ENCODE assay signal across 24 cellular contexts in genomic region chr17:9843152-9844010, GRCh38. TPM values are rescaled to one million over a fixed set of nuclear protein-coding genes. Genes with fewer than 3 reads are reported as not detected.
DNase-seq lines count a peak whose midpoint lies in the region; TF ChIP-seq lines count a peak whose summit lies in the region.
"Had no signal": no experiment of that assay in that cellular context is flagged by ENCODE, and none has a peak within 500 bp of the region (broad histone marks: within the 10 kb centered on the region; RNA-seq: fewer than 3 reads in every experiment).

No MANE protein-coding gene starts in this region.

- H3K27ac ChIP-seq in stomach smooth muscle (ENCODE audit: low read length), result peak overlapping the region; percentile 88
- H3K27ac ChIP-seq: foreskin keratinocyte had no signal

- no peaks in the 10 kb centered on the region for H3K9me3 ChIP-seq in stomach smooth muscle (ENCODE audit: control insufficient read depth in 2 of 2, low read length in 2 of 2)

- H3K9ac ChIP-seq in stomach smooth muscle (ENCODE audit: low read length in 2 of 2), result no peak overlapping the region

- H3K4me1 ChIP-seq in stomach smooth muscle (ENCODE audit: control insufficient read depth, insufficient read depth, low read length), result peaks cover 33% of the 10 kb centered on the region
- H3K4me1 ChIP-seq: foreskin keratinocyte had no signal

- TF ChIP-seq CTCF in choroid plexus epithelial cell (conservative IDR thresholded peaks at IDR 0.05; ENCODE audit: low read depth, low read length), result no peak

- peak; percentile 34 for DNase-seq in M059J (ENCODE audit: low read depth)
- peak; percentile 43 for DNase-seq in choroid plexus epithelial cell (ENCODE audit: low read depth)
- DNase-seq in islet precursor cell, result peak; percentile 41
- DNase-seq in anterior cingulate cortex (lab: John Stamatoyannopoulos, UW), result no peak
- no peak for DNase-seq in NCI-H1105 treated with DMSO at 0.1 percent for 48 hours (lab: John Stamatoyannopoulos, UW)
- no peak for DNase-seq in activated CD4-positive, alpha-beta T cell treated with anti-CD3 and anti-CD28 coated beads for 1 hour
- DNase-seq: activated naive CD4-positive, alpha-beta T cell treated with anti-CD3 and anti-CD28 coated beads, Interleukin-2, amount 50 U/mL, for 16 hours; activated T-cell treated with anti-CD3 and anti-CD28 coated beads, Interleukin-2, amount 50 U/mL, for 72 hours; CD8-positive, alpha-beta memory T cell; cortex of kidney; DMS79; foreskin keratinocyte; H7; kidney; NCI-H2029; NCI-H446; stimulated activated CD4-positive, alpha-beta T cell treated with anti-CD3 and anti-CD28 coated beads, Interleukin-1b, Interleukin-23, amount 100 ng/mL, for 48 hours; stimulated activated naive B cell treated with anti-CD40 and anti-IgM and Interleukin-4, amounts not matched to agents 10 μg/mL and 1 μg/mL and 100 μg/mL, for 72 hours; trophoblast cell had no signal

- H3K36me3 ChIP-seq in stomach smooth muscle (ENCODE audit: control insufficient read depth in 2 of 2, insufficient read depth in 2 of 2, low read length in 2 of 2), result no peaks in the 10 kb centered on the region

- H3K27me3 ChIP-seq in stomach smooth muscle (ENCODE audit: control insufficient read depth in 1 of 2, insufficient read depth in 2 of 2, low read length in 2 of 2), result no peaks in the 10 kb centered on the region
- H3K27me3 ChIP-seq: foreskin keratinocyte had no signal

- H3K4me3 ChIP-seq in choroid plexus epithelial cell (ENCODE audit: low read depth, low read length), result no peak overlapping the region
- no peak overlapping the region for H3K4me3 ChIP-seq in stomach smooth muscle (ENCODE audit: low read length in 2 of 2)
- H3K4me3 ChIP-seq: K562 had no signal

RNA-seq across cellular contexts. Expression of gene GLP2R, which starts 17.7 kb away (rescaled TPM):
- total RNA-seq in M059J (2014; rRNA removed; shearing (Covaris generic)), result 1.7 and 2.5 TPM in 2 replicates
- total RNA-seq: activated CD8-positive, alpha-beta memory T cell treated with anti-CD3 and anti-CD28 coated beads for 36 hours; activated T-cell treated with anti-CD3 and anti-CD28 coated beads, Interleukin-2, amount 50 U/mL, for 72 hours; CD8-positive, alpha-beta memory T cell; foreskin keratinocyte; H7; K562; kidney; RPMI7951 had no signal

RNA-seq across cellular contexts. Expression of gene GSG1L2, which starts 21.5 kb away (rescaled TPM):
- total RNA-seq in M059J (2014; rRNA removed; shearing (Covaris generic)), result not detected in 2 replicates
- total RNA-seq: activated CD8-positive, alpha-beta memory T cell treated with anti-CD3 and anti-CD28 coated beads for 36 hours; activated T-cell treated with anti-CD3 and anti-CD28 coated beads, Interleukin-2, amount 50 U/mL, for 72 hours; CD8-positive, alpha-beta memory T cell; foreskin keratinocyte; H7; K562; kidney; omental fat pad; RPMI7951 had no signal

RNA-seq across cellular contexts. Expression of gene DHRS7C, which starts 52.0 kb away (rescaled TPM):
- total RNA-seq in M059J (2014; rRNA removed; shearing (Covaris generic)), result not detected in 2 replicates
- total RNA-seq: activated CD8-positive, alpha-beta memory T cell treated with anti-CD3 and anti-CD28 coated beads for 36 hours; activated T-cell treated with anti-CD3 and anti-CD28 coated beads, Interleukin-2, amount 50 U/mL, for 72 hours; CD8-positive, alpha-beta memory T cell; foreskin keratinocyte; H7; K562; kidney; omental fat pad; RPMI7951 had no signal

Comparison
In these comparisons a context has a peak if more than half of its experiments do, and no peak if none do; other contexts are left out.
1. DNase-seq: peak in M059J (single experiment), choroid plexus epithelial cell (single experiment) and islet precursor cell (single experiment); none in anterior cingulate cortex (0 of 58), NCI-H1105 treated with DMSO at 0.1 percent for 48 hours (single experiment) and activated CD4-positive, alpha-beta T cell treated with anti-CD3 and anti-CD28 coated beads for 1 hour (single experiment).